Comparison of ENCODE assay signal across 8 cellular contexts in the genomic region with DNA sequence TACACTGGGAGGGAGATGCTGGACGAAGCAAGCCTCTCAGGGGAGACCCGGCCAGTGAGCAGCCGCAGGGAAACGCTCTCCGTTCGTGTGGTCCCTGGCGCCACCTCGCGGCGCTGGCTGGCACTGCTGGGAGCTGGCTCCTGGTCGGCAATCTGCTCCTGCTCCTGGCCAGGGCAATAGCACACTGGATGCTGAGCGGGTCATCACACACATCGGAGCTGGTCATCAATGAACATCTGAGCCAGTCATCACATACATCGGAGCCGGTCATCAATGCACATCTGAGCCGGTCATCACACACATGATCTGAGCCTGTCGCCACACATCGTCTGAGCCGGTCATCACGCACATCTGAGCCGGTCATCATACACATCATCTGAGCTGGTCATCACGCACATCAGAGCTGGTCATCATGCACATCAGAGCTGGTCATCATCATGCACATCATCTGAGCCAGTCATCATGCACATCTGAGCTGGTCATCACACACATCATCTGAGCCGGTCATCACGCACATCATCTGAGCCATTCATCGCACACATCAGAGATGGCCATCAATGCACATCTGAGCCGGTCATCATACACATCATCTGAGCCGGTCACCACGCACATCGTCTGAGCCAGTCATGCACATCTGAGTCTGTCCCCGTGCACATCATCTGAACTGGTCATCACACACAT.
DNase-seq lines count a peak whose midpoint lies in the region; ATAC-seq and TF ChIP-seq lines count a peak whose summit lies in the region.

No MANE protein-coding gene starts in this region.

- no peaks in the 10 kb centered on the region for H3K4me1 ChIP-seq in adrenal gland (replicated peaks in 1 of 2)

- no peaks in the 10 kb centered on the region for H3K9me3 ChIP-seq in adrenal gland (replicated peaks in 1 of 3)

- peaks cover 53% of the 10 kb centered on the region for H3K27me3 ChIP-seq in adrenal gland

- WGBS in adrenal gland, 4 donors: 36 to 67% (median 39%) methylated on average over 18 to 30 of the region's 30 CpGs

- no peaks in the 10 kb centered on the region for H3K36me3 ChIP-seq in adrenal gland (replicated peaks in 1 of 2)

- ATAC-seq in left cardiac atrium (peak; percentile 84), GM21717 (IDR thresholded peaks at IDR 0.05; ENCODE audit: unreplicated experiment) (no peak), HG03520 (IDR thresholded peaks at IDR 0.05; ENCODE audit: unreplicated experiment) (no peak)

- H3K27ac ChIP-seq in adrenal gland: no peak overlapping the region

- no peak for TF ChIP-seq POLR2A in adrenal gland (IDR thresholded peaks at IDR 0.05)

- DNase-seq in NCI-H1105 (lab: John Stamatoyannopoulos, UW) (peak; percentile 51), T-helper 1 cell (peak; percentile 23 to 59 (median 49)), adrenal gland (peak; percentile 69 to 92 (median 82)), left cardiac atrium (peak; percentile 83), putamen (ENCODE audit: low spot score) (peak; percentile 50)

- intact Hi-C loops in adrenal gland (cut with DNase I): loop anchor here (5.0 kb wide), 3 partner anchors 206 to 306 kb away; no protein-coding TSS in a partner anchor
- intact Hi-C loops in left cardiac atrium (cut with DNase I): loop anchor here (5.0 to 10.0 kb wide), 3 partner anchors 209 to 379 kb away; no protein-coding TSS in a partner anchor

- TF ChIP-seq CTCF in GM12872 (IDR thresholded peaks at IDR 0.05; ENCODE audit: insufficient read depth, low read depth, low read length) (peak; percentile 100), adrenal gland (IDR thresholded peaks at IDR 0.05) (peak; percentile 86 to 93 (median 88))

- H3K4me3 ChIP-seq in adrenal gland: no peak overlapping the region

Comparison
In these comparisons a context has a peak if more than half of its experiments do, and no peak if none do; other contexts are left out.
1. ATAC-seq: peak in left cardiac atrium (2 of 2); none in GM21717 (single experiment) and HG03520 (single experiment).
2. Peak in every context shown above with its lines, with median percentiles within 50 percentile points of each other: DNase-seq.